In the genomic region with DNA sequence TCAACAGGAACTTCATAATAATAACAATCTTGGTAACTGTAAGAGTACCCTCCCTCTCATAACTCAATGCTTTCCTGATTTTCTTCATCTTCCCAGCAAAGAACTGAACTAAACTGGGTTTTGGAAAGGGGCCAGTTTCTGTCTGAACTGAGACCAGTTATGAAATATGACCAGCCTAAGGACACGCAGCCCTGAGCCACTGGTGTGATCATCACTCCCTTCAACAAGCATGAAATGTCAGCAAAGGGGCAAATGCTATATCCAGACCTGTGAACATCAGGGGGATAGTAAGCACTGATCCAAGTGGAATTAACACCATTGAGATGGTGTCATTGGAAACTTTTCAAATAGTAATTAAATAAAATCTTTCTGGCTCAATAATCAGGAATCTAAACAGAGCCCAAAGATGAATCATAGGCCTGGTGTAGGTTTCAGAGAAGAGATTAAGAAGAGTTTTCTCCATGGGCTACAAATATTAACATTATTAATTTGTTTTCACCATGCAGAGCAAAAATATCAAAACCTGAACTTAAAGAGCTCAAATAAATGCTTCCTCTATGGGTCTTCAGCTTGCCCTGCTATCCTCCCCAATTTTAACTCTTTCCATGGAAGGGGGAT, we compare ENCODE assay signal across 15 cellular contexts.
DNase-seq lines count a peak whose midpoint lies in the region; FAIRE-seq and TF ChIP-seq lines count a peak whose summit lies in the region.
"Had no signal": no experiment of that assay in that cellular context is flagged by ENCODE, and none has a peak within 500 bp of the region (broad histone marks: within the 10 kb centered on the region; RNA-seq: fewer than 3 reads in every experiment).

No MANE protein-coding gene starts in this region.

- TF ChIP-seq CTCF in bronchial epithelial cell (IDR thresholded peaks at IDR 0.05; ENCODE audit: insufficient read depth, low read length, severe bottlenecking) (no peak), right atrium auricular region (IDR thresholded peaks at IDR 0.05) (no peak), HFFc6 (IDR thresholded peaks at IDR 0.05) (no peak)

- H3K9ac ChIP-seq in stomach smooth muscle (ENCODE audit: low read length in 2 of 2), result peak overlapping the region in 1 of 2 donors; percentile 26

- H3K27ac ChIP-seq in right atrium auricular region, result peak overlapping the region in 1 of 2 donors; percentile 50
- H3K27ac ChIP-seq in stomach smooth muscle (ENCODE audit: low read length), result peak overlapping the region; percentile 37

- no peaks in the 10 kb centered on the region for H3K9me3 ChIP-seq in right atrium auricular region
- no peaks in the 10 kb centered on the region for H3K9me3 ChIP-seq in stomach smooth muscle (ENCODE audit: control insufficient read depth in 2 of 2, low read length in 2 of 2)

- DNase-seq in NCI-H226 (peak; percentile 44), bronchial epithelial cell (ENCODE audit: low read depth) (peak; percentile 18), right atrium auricular region (ENCODE audit: low spot score) (peak; percentile 69), NCI-H1417 treated with DMSO at 0.1 percent for 48 hours (lab: John Stamatoyannopoulos, UW) (no peak), SKM-1 treated with dmso at 0.1 percent for 144 hours (lab: John Stamatoyannopoulos, UW; ENCODE audit: unreplicated experiment) (no peak), HFFc6 (no peak)
- DNase-seq: CD8-positive, alpha-beta T cell; effector CD8-positive, alpha-beta T cell; hypothalamus; mesenchymal stem cell; stimulated activated CD4-positive, alpha-beta T cell treated with anti-CD3 and anti-CD28 coated beads, Interleukin-4, amount 100 ng/mL, for 24 hours had no signal

- no peak overlapping the region for H3K27ac Mint-ChIP-seq in HFFc6
- H3K27ac Mint-ChIP-seq: activated naive CD4-positive, alpha-beta T cell treated with anti-CD3 and anti-CD28 coated beads, Interleukin-2, amount 50 U/mL, for 72 hours; CD8-positive, alpha-beta T cell had no signal

- H3K4me1 Mint-ChIP-seq in HFFc6 (ENCODE audit: low read depth), result peaks cover 14% of the 10 kb centered on the region

- H3K4me3 Mint-ChIP-seq in HFFc6, result no peak overlapping the region
- H3K4me3 Mint-ChIP-seq: CD8-positive, alpha-beta T cell had no signal

- no peak for FAIRE-seq in bronchial epithelial cell (lab: Jason Lieb, UNC)
- FAIRE-seq: K562, RCC 7860 had no signal

- H3K36me3 Mint-ChIP-seq in HFFc6 (ENCODE audit: low read depth), result peaks cover 13% of the 10 kb centered on the region; the same call in 1 of the 2 replicates
- H3K36me3 Mint-ChIP-seq: activated naive CD4-positive, alpha-beta T cell treated with anti-CD3 and anti-CD28 coated beads, Interleukin-2, amount 50 U/mL, for 72 hours; CD8-positive, alpha-beta T cell had no signal

- no peaks in the 10 kb centered on the region for H3K27me3 ChIP-seq in bronchial epithelial cell (ENCODE audit: control insufficient read depth, insufficient read depth, low read length)
- no peaks in the 10 kb centered on the region for H3K27me3 ChIP-seq in right atrium auricular region
- H3K27me3 ChIP-seq in stomach smooth muscle (ENCODE audit: control insufficient read depth in 1 of 2, insufficient read depth in 2 of 2, low read length in 2 of 2), result no peaks in the 10 kb centered on the region

- no peak overlapping the region for H3K4me3 ChIP-seq in bronchial epithelial cell (ENCODE audit: low read depth, low read length)
- no peak overlapping the region for H3K4me3 ChIP-seq in right atrium auricular region
- no peak overlapping the region for H3K4me3 ChIP-seq in stomach smooth muscle (ENCODE audit: low read length in 2 of 2)
- H3K4me3 ChIP-seq: K562 had no signal

- no peaks in the 10 kb centered on the region; the same call in 1 of the 2 replicates for H3K27me3 Mint-ChIP-seq in HFFc6 (ENCODE audit: insufficient read depth)

- H3K36me3 ChIP-seq in bronchial epithelial cell (ENCODE audit: control insufficient read depth, insufficient read depth, low read length) (no peaks in the 10 kb centered on the region), right atrium auricular region (peaks cover 7% of the 10 kb centered on the region), stomach smooth muscle (ENCODE audit: control insufficient read depth in 2 of 2, insufficient read depth in 2 of 2, low read length in 2 of 2) (peaks cover 4 to 21% of the 10 kb centered on the region in 2 donors)

- no peaks in the 10 kb centered on the region for H3K9me3 Mint-ChIP-seq in HFFc6
- H3K9me3 Mint-ChIP-seq: CD8-positive, alpha-beta T cell had no signal

- H3K4me1 ChIP-seq in right atrium auricular region (peaks cover 0 to 47% of the 10 kb centered on the region in 2 donors), stomach smooth muscle (ENCODE audit: control insufficient read depth, insufficient read depth, low read length) (peaks cover 43% of the 10 kb centered on the region)

Comparison
In these comparisons a context has a peak if more than half of its experiments do, and no peak if none do; other contexts are left out.
1. DNase-seq: peak in NCI-H226 (single experiment), bronchial epithelial cell (single experiment) and right atrium auricular region (single experiment); none in NCI-H1417 treated with DMSO at 0.1 percent for 48 hours (single experiment), SKM-1 treated with dmso at 0.1 percent for 144 hours (single experiment) and HFFc6 (single experiment).